28 cellular contexts compared by ENCODE assay signal in the genomic region with DNA sequence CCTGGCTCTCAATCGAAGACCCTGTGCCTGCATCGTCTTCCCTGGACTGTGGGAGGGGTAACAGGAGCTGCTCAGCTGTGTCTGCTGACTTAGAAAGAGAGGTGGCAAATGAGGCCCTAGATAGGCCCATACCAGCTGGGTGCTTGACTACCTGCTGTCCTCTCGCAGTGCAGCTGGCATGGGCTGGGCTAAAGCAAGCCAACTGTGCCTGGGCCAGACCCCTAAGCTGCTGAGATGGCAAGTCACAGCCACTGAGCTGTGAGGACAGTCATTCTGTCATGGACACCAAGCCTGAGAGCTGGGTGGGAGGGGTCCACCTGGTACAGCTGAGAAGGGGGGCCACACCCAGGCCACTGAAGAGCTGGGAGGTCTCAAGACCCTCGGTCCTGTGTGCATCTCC. TPM values are rescaled to one million over a fixed set of nuclear protein-coding genes. Genes with fewer than 3 reads are reported as not detected.
"Had no signal": no experiment of that assay in that cellular context is flagged by ENCODE, and none has a peak within 500 bp of the region (broad histone marks: within the 10 kb centered on the region; RNA-seq: fewer than 3 reads in every experiment).

No MANE protein-coding gene starts in this region.

- ATAC-seq: activated CD4-positive, alpha-beta T cell treated with anti-CD3 and anti-CD28 coated beads for 36 hours; activated CD8-positive, alpha-beta memory T cell treated with anti-CD3 and anti-CD28 coated beads, Interleukin-2, amount 10 ng/mL, durations not matched to agents 7 days and 5 days; activated CD8-positive, alpha-beta T cell treated with anti-CD3 and anti-CD28 coated beads, Interleukin-2, amount 10 ng/mL, durations not matched to agents 7 days and 5 days; activated naive CD8-positive, alpha-beta T cell treated with anti-CD3 and anti-CD28 coated beads, Interleukin-2, amount 50 U/mL, for 24 hours; left lobe of liver; natural killer cell treated with Interleukin-12 subunit alpha and Interleukin-12 subunit beta and Interleukin-15 and Interleukin-18, amount 100 ng/mL, for 72 hours; stimulated activated effector memory CD8-positive, alpha-beta T cell treated with anti-CD3 and anti-CD28 coated beads, Interleukin-12 subunit alpha, Interleukin-12 subunit beta, amount 100 ng/mL, for 72 hours had no signal

- H3K36me3 ChIP-seq: breast epithelium, heart right ventricle, sigmoid colon, thoracic aorta, vagina had no signal

- DNase-seq: activated CD4-positive, alpha-beta T cell treated with anti-CD3 and anti-CD28 coated beads for 36 hours; activated CD4-positive, CD25-positive, alpha-beta regulatory T cell; activated CD8-positive, alpha-beta memory T cell treated with anti-CD3 and anti-CD28 coated beads, Interleukin-2, amount 10 ng/mL, durations not matched to agents 7 days and 5 days; activated CD8-positive, alpha-beta T cell treated with anti-CD3 and anti-CD28 coated beads, Interleukin-2, amount 10 ng/mL, durations not matched to agents 7 days and 5 days; activated naive CD8-positive, alpha-beta T cell treated with anti-CD3 and anti-CD28 coated beads, Interleukin-2, amount 50 U/mL, for 24 hours; activated T-cell treated with anti-CD3 and anti-CD28 coated beads, Interleukin-2, amount 50 U/mL, for 48 hours; amygdala; dermis blood vessel endothelial cell; effector CD4-positive, alpha-beta T cell; foreskin melanocyte; heart right ventricle; mesendoderm; sigmoid colon; stimulated activated CD4-positive, alpha-beta T cell treated with anti-CD3 and anti-CD28 coated beads, Interleukin-4, amount 100 ng/mL, for 24 hours had no signal

- H3K27ac ChIP-seq: esophagus muscularis mucosa, sigmoid colon, vagina had no signal

- H3K9me3 Mint-ChIP-seq: activated naive CD4-positive, alpha-beta T cell treated with anti-CD3 and anti-CD28 coated beads, Interleukin-2, amount 50 U/mL, for 24 hours; activated naive CD8-positive, alpha-beta T cell treated with anti-CD3 and anti-CD28 coated beads, Interleukin-2, amount 50 U/mL, for 24 hours; activated T-helper 2 cell treated with anti-CD3 and anti-CD28 coated beads, Interferon-gamma antibody, Interleukin-2, Interleukin-4, amounts not matched to agents 10 μg/mL and 5 μg/mL and 100 μg/mL, durations not matched to agents 14 hours and 24 hours and 36 hours; central memory CD8-positive, alpha-beta T cell; natural killer cell treated with Interleukin-12 subunit alpha and Interleukin-12 subunit beta and Interleukin-15 and Interleukin-18, amount 100 ng/mL, for 72 hours; stimulated activated effector memory CD8-positive, alpha-beta T cell treated with anti-CD3 and anti-CD28 coated beads, Interleukin-12 subunit alpha, Interleukin-12 subunit beta, amount 100 ng/mL, for 72 hours; stimulated activated naive CD8-positive, alpha-beta T cell treated with anti-CD3 and anti-CD28 coated beads, Interleukin-15, Interleukin-2, amounts not matched to agents 100 ng/mL and 50 ng/mL, for 24 hours; type B pancreatic cell had no signal

- H3K27ac Mint-ChIP-seq: activated CD4-positive, alpha-beta T cell treated with anti-CD3 and anti-CD28 coated beads for 36 hours; activated CD8-positive, alpha-beta memory T cell treated with anti-CD3 and anti-CD28 coated beads, Interleukin-2, amount 10 ng/mL, durations not matched to agents 7 days and 5 days; activated CD8-positive, alpha-beta T cell treated with anti-CD3 and anti-CD28 coated beads, Interleukin-2, amount 10 ng/mL, durations not matched to agents 7 days and 5 days; activated naive CD4-positive, alpha-beta T cell treated with anti-CD3 and anti-CD28 coated beads, Interleukin-2, amount 50 U/mL, for 24 hours; activated naive CD8-positive, alpha-beta T cell treated with anti-CD3 and anti-CD28 coated beads, Interleukin-2, amount 50 U/mL, for 24 hours; activated T-helper 2 cell treated with anti-CD3 and anti-CD28 coated beads, Interferon-gamma antibody, Interleukin-2, Interleukin-4, amounts not matched to agents 10 μg/mL and 5 μg/mL and 100 μg/mL, durations not matched to agents 14 hours and 24 hours and 36 hours; natural killer cell treated with Interleukin-12 subunit alpha and Interleukin-12 subunit beta and Interleukin-15 and Interleukin-18, amount 100 ng/mL, for 72 hours; stimulated activated effector memory CD8-positive, alpha-beta T cell treated with anti-CD3 and anti-CD28 coated beads, Interleukin-12 subunit alpha, Interleukin-12 subunit beta, amount 100 ng/mL, for 72 hours; stimulated activated naive CD8-positive, alpha-beta T cell treated with anti-CD3 and anti-CD28 coated beads, Interleukin-15, Interleukin-2, amounts not matched to agents 100 ng/mL and 50 ng/mL, for 24 hours; type B pancreatic cell had no signal

- H3K9me3 ChIP-seq: breast epithelium, esophagus muscularis mucosa, heart right ventricle, mucosa of descending colon, sigmoid colon, thoracic aorta, vagina had no signal

- H3K27me3 Mint-ChIP-seq: activated CD4-positive, alpha-beta T cell treated with anti-CD3 and anti-CD28 coated beads for 36 hours; activated CD8-positive, alpha-beta memory T cell treated with anti-CD3 and anti-CD28 coated beads, Interleukin-2, amount 10 ng/mL, durations not matched to agents 7 days and 5 days; activated naive CD4-positive, alpha-beta T cell treated with anti-CD3 and anti-CD28 coated beads, Interleukin-2, amount 50 U/mL, for 24 hours; activated naive CD8-positive, alpha-beta T cell treated with anti-CD3 and anti-CD28 coated beads, Interleukin-2, amount 50 U/mL, for 24 hours; central memory CD8-positive, alpha-beta T cell; natural killer cell treated with Interleukin-12 subunit alpha and Interleukin-12 subunit beta and Interleukin-15 and Interleukin-18, amount 100 ng/mL, for 72 hours; stimulated activated naive CD8-positive, alpha-beta T cell treated with anti-CD3 and anti-CD28 coated beads, Interleukin-15, Interleukin-2, amounts not matched to agents 100 ng/mL and 50 ng/mL, for 24 hours; type B pancreatic cell had no signal

- H3K4me1 Mint-ChIP-seq: activated CD4-positive, alpha-beta T cell treated with anti-CD3 and anti-CD28 coated beads for 36 hours; activated CD8-positive, alpha-beta memory T cell treated with anti-CD3 and anti-CD28 coated beads, Interleukin-2, amount 10 ng/mL, durations not matched to agents 7 days and 5 days; activated naive CD4-positive, alpha-beta T cell treated with anti-CD3 and anti-CD28 coated beads, Interleukin-2, amount 50 U/mL, for 24 hours; activated naive CD8-positive, alpha-beta T cell treated with anti-CD3 and anti-CD28 coated beads, Interleukin-2, amount 50 U/mL, for 24 hours; central memory CD8-positive, alpha-beta T cell; stimulated activated effector memory CD8-positive, alpha-beta T cell treated with anti-CD3 and anti-CD28 coated beads, Interleukin-12 subunit alpha, Interleukin-12 subunit beta, amount 100 ng/mL, for 72 hours had no signal

- H3K36me3 Mint-ChIP-seq: activated CD8-positive, alpha-beta memory T cell treated with anti-CD3 and anti-CD28 coated beads, Interleukin-2, amount 10 ng/mL, durations not matched to agents 7 days and 5 days; activated naive CD4-positive, alpha-beta T cell treated with anti-CD3 and anti-CD28 coated beads, Interleukin-2, amount 50 U/mL, for 24 hours; natural killer cell treated with Interleukin-12 subunit alpha and Interleukin-12 subunit beta and Interleukin-15 and Interleukin-18, amount 100 ng/mL, for 72 hours; stimulated activated effector memory CD8-positive, alpha-beta T cell treated with anti-CD3 and anti-CD28 coated beads, Interleukin-12 subunit alpha, Interleukin-12 subunit beta, amount 100 ng/mL, for 72 hours had no signal

- H3K27me3 ChIP-seq: breast epithelium, esophagus muscularis mucosa, heart right ventricle, sigmoid colon, vagina had no signal

- H3K4me3 ChIP-seq: breast epithelium, esophagus muscularis mucosa, heart right ventricle, lung, mucosa of descending colon, sigmoid colon, thoracic aorta, vagina had no signal

- H3K4me1 ChIP-seq: breast epithelium, vagina had no signal

- H3K4me3 Mint-ChIP-seq: activated CD4-positive, alpha-beta T cell treated with anti-CD3 and anti-CD28 coated beads for 36 hours; activated CD8-positive, alpha-beta memory T cell treated with anti-CD3 and anti-CD28 coated beads, Interleukin-2, amount 10 ng/mL, durations not matched to agents 7 days and 5 days; activated CD8-positive, alpha-beta T cell treated with anti-CD3 and anti-CD28 coated beads, Interleukin-2, amount 10 ng/mL, durations not matched to agents 7 days and 5 days; activated naive CD4-positive, alpha-beta T cell treated with anti-CD3 and anti-CD28 coated beads, Interleukin-2, amount 50 U/mL, for 24 hours; activated naive CD8-positive, alpha-beta T cell treated with anti-CD3 and anti-CD28 coated beads, Interleukin-2, amount 50 U/mL, for 24 hours; central memory CD8-positive, alpha-beta T cell; natural killer cell treated with Interleukin-12 subunit alpha and Interleukin-12 subunit beta and Interleukin-15 and Interleukin-18, amount 100 ng/mL, for 72 hours; stimulated activated effector memory CD8-positive, alpha-beta T cell treated with anti-CD3 and anti-CD28 coated beads, Interleukin-12 subunit alpha, Interleukin-12 subunit beta, amount 100 ng/mL, for 72 hours; stimulated activated naive CD8-positive, alpha-beta T cell treated with anti-CD3 and anti-CD28 coated beads, Interleukin-15, Interleukin-2, amounts not matched to agents 100 ng/mL and 50 ng/mL, for 24 hours; type B pancreatic cell had no signal

RNA-seq across cellular contexts. Expression of a gene that starts 45.8 kb away (rescaled TPM):
- total RNA-seq: activated T-helper 2 cell treated with anti-CD3 and anti-CD28 coated beads, Interferon-gamma antibody, Interleukin-2, Interleukin-4, amounts not matched to agents 10 μg/mL and 5 μg/mL and 100 μg/mL, durations not matched to agents 14 hours and 24 hours and 36 hours had no signal
